In the genomic region with DNA sequence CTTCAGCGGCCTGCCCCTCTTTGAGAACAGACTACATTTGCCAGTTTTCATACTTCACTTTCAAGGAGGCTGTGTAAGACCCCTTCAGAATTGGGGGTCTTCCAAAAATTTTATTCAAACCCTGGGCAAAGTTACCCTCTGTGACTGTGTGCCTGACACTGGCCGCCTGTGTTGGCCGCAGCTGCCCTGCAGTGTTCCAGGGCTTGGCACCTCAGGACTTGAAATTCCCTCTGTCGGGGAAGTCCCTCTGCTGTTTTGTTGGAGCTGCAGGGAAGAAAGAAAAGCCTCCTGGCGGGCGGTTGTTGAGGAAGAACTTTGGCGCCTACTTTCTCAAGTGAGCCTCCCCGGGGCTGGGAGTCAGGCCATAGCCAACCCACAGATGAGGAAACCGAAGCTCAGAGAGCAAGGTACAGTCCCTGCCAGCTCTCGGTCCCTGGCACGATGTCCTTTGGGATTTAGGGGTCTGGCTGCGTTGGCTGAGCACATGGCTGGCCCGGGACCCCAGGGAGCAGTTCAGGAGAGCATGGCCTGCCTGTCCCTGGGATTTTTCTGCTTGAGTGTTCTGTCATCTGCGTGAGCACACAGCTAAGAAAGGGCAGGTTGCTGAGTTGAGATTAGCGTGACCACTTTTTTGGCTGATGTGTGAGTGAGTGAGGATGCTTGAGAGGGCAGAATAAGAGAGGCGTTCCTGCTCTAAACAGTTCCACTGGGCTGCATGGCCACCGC, we compare ENCODE assay signal across 19 cellular contexts.
"Had no signal": no experiment of that assay in that cellular context is flagged by ENCODE, and none has a peak within 500 bp of the region (broad histone marks: within the 10 kb centered on the region; RNA-seq: fewer than 3 reads in every experiment).

No MANE protein-coding gene starts in this region.

- H3K27me3 ChIP-seq: cardiac muscle cell, esophagus muscularis mucosa, spleen, suprapubic skin, transverse colon had no signal

- DNase-seq: activated CD4-positive, alpha-beta T cell treated with anti-CD3 and anti-CD28 coated beads for 4 hours; activated CD4-positive, alpha-beta T cell treated with anti-CD3 and anti-CD28 coated beads, Interleukin-2, amount 50 U/mL, for 4 hours; activated naive CD4-positive, alpha-beta T cell; activated T-cell treated with anti-CD3 and anti-CD28 coated beads for 4 hours; activated T-cell treated with anti-CD3 and anti-CD28 coated beads, Interleukin-2, amount 50 U/mL, for 72 hours; anterior cingulate cortex; endodermal cell; foreskin melanocyte; mammary epithelial cell; naive B cell; nephron progenitor cell; psoas muscle; spleen; stimulated activated naive CD4-positive, alpha-beta T cell; transverse colon had no signal

- H3K36me3 ChIP-seq: cardiac muscle cell, suprapubic skin, transverse colon had no signal

- H3K9me3 ChIP-seq: esophagus muscularis mucosa, psoas muscle, spleen, suprapubic skin, transverse colon had no signal

- ATAC-seq: activated T-cell treated with anti-CD3 and anti-CD28 coated beads, Interleukin-2, amount 50 U/mL, for 72 hours; psoas muscle had no signal

- H3K4me3 ChIP-seq: cardiac muscle cell, esophagus muscularis mucosa, psoas muscle, spleen, suprapubic skin, transverse colon had no signal

- H3K9ac ChIP-seq: parathyroid adenoma had no signal

- H3K4me1 ChIP-seq: esophagus muscularis mucosa, parathyroid adenoma, psoas muscle, spleen, suprapubic skin had no signal

- H3K27ac ChIP-seq: cardiac muscle cell, esophagus muscularis mucosa, parathyroid adenoma, psoas muscle, spleen, suprapubic skin, transverse colon had no signal
